ENCODE assay signal across 1 cellular context in the genomic region with DNA sequence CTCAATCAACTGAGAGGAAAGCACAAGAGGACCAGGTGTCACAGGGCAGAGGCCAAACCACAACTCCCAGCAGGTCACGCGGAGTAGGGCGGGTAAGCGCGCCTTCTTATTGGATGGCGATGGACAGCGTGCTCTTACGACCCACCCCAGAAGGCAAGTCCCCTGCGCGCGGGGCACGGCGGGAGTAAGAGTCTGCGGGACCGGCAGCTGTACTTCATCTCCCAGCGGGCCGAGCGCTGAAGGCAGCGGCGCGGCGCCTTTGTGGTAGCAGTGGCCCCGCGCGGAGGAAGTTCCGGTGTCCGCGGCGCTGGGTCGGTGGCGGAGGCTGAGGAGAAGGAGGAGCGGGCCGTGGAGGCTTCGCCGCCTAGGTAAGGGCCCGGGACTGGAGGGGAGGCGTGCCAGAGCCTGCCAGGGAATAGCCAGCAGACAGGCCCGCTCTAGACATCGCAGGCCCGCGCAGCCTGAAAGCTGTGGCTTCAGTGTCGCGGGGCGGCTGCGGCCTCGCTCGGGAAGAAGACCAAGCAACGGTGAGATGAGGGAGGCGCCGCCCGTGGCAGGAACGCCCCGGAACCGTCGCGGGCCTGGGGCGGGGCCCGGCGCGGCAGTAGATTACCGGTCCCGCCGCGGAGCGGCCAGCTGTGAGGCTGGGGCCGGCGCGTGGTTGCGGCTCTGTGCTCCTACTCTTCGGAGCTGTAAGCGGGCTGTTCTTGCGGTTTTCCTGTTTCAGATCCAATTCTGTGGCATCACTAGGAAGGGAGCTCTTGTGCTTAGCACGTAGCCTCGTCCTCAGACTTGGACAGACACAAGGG.
A peak's percentile ranks its signal among the peaks of the same experiment; 100 is the strongest.
TF ChIP-seq lines count a peak whose summit lies in the region.

A gene with protein sequence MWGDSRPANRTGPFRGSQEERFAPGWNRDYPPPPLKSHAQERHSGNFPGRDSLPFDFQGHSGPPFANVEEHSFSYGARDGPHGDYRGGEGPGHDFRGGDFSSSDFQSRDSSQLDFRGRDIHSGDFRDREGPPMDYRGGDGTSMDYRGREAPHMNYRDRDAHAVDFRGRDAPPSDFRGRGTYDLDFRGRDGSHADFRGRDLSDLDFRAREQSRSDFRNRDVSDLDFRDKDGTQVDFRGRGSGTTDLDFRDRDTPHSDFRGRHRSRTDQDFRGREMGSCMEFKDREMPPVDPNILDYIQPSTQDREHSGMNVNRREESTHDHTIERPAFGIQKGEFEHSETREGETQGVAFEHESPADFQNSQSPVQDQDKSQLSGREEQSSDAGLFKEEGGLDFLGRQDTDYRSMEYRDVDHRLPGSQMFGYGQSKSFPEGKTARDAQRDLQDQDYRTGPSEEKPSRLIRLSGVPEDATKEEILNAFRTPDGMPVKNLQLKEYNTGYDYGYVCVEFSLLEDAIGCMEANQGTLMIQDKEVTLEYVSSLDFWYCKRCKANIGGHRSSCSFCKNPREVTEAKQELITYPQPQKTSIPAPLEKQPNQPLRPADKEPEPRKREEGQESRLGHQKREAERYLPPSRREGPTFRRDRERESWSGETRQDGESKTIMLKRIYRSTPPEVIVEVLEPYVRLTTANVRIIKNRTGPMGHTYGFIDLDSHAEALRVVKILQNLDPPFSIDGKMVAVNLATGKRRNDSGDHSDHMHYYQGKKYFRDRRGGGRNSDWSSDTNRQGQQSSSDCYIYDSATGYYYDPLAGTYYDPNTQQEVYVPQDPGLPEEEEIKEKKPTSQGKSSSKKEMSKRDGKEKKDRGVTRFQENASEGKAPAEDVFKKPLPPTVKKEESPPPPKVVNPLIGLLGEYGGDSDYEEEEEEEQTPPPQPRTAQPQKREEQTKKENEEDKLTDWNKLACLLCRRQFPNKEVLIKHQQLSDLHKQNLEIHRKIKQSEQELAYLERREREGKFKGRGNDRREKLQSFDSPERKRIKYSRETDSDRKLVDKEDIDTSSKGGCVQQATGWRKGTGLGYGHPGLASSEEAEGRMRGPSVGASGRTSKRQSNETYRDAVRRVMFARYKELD (plus strand): TSS at position 293 of the 809 bp plus-strand sequence. CDS start 22,492 bp downstream, outside the sequence.

TF ChIP-seq in HepG2, 621 proteins besides CTCF, POLR2A, EP300 and RAD21 (continued from another document and continues in another):
- TF ChIP-seq, protein P1, sequence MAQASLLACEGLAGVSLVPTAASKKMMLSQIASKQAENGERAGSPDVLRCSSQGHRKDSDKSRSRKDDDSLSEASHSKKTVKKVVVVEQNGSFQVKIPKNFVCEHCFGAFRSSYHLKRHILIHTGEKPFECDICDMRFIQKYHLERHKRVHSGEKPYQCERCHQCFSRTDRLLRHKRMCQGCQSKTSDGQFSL (CRISPR knock-in tag; IDR thresholded peaks at IDR 0.05), result peak; percentile 66; the same call in 1 of the 2 replicates
- TF ChIP-seq, protein P2, sequence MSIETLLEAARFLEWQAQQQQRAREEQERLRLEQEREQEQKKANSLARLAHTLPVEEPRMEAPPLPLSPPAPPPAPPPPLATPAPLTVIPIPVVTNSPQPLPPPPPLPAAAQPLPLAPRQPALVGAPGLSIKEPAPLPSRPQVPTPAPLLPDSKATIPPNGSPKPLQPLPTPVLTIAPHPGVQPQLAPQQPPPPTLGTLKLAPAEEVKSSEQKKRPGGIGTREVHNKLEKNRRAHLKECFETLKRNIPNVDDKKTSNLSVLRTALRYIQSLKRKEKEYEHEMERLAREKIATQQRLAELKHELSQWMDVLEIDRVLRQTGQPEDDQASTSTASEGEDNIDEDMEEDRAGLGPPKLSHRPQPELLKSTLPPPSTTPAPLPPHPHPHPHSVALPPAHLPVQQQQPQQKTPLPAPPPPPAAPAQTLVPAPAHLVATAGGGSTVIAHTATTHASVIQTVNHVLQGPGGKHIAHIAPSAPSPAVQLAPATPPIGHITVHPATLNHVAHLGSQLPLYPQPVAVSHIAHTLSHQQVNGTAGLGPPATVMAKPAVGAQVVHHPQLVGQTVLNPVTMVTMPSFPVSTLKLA (IDR thresholded peaks at IDR 0.05), result peak; percentile 70
- peak; percentile 89 for TF ChIP-seq GATAD1 (CRISPR knock-in tag; IDR thresholded peaks at IDR 0.05)
- 0 out of 2 replicates have a peak, but pooled peaks have one; percentile 50 for TF ChIP-seq ZNF121 (CRISPR knock-in tag; IDR thresholded peaks at IDR 0.05)
- no peak; the same call in 1 of the 2 replicates for TF ChIP-seq EHMT2 (IDR thresholded peaks at IDR 0.05; ENCODE audit: borderline replicate concordance, low read depth, low read length)
- no peak for TF ChIP-seq PAWR (CRISPR knock-in tag; IDR thresholded peaks at IDR 0.05; ENCODE audit: borderline replicate concordance)
- TF ChIP-seq, protein P3, sequence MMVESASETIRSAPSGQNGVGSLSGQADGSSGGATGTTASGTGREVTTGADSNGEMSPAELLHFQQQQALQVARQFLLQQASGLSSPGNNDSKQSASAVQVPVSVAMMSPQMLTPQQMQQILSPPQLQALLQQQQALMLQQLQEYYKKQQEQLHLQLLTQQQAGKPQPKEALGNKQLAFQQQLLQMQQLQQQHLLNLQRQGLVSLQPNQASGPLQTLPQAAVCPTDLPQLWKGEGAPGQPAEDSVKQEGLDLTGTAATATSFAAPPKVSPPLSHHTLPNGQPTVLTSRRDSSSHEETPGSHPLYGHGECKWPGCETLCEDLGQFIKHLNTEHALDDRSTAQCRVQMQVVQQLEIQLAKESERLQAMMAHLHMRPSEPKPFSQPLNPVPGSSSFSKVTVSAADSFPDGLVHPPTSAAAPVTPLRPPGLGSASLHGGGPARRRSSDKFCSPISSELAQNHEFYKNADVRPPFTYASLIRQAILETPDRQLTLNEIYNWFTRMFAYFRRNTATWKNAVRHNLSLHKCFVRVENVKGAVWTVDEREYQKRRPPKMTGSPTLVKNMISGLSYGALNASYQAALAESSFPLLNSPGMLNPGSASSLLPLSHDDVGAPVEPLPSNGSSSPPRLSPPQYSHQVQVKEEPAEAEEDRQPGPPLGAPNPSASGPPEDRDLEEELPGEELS (CRISPR knock-in tag; IDR thresholded peaks at IDR 0.05), result no peak
- TF ChIP-seq, protein P4, sequence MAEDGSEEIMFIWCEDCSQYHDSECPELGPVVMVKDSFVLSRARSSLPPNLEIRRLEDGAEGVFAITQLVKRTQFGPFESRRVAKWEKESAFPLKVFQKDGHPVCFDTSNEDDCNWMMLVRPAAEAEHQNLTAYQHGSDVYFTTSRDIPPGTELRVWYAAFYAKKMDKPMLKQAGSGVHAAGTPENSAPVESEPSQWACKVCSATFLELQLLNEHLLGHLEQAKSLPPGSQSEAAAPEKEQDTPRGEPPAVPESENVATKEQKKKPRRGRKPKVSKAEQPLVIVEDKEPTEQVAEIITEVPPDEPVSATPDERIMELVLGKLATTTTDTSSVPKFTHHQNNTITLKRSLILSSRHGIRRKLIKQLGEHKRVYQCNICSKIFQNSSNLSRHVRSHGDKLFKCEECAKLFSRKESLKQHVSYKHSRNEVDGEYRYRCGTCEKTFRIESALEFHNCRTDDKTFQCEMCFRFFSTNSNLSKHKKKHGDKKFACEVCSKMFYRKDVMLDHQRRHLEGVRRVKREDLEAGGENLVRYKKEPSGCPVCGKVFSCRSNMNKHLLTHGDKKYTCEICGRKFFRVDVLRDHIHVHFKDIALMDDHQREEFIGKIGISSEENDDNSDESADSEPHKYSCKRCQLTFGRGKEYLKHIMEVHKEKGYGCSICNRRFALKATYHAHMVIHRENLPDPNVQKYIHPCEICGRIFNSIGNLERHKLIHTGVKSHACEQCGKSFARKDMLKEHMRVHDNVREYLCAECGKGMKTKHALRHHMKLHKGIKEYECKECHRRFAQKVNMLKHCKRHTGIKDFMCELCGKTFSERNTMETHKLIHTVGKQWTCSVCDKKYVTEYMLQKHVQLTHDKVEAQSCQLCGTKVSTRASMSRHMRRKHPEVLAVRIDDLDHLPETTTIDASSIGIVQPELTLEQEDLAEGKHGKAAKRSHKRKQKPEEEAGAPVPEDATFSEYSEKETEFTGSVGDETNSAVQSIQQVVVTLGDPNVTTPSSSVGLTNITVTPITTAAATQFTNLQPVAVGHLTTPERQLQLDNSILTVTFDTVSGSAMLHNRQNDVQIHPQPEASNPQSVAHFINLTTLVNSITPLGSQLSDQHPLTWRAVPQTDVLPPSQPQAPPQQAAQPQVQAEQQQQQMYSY (CRISPR knock-in tag; IDR thresholded peaks at IDR 0.05), result 0 out of 2 replicates have a peak, but pooled peaks have one; percentile 24
- TF ChIP-seq ASH2L (IDR thresholded peaks at IDR 0.05; ENCODE audit: insufficient read length, low read depth, low read length), result peak; percentile 94
- TF ChIP-seq, protein P5, sequence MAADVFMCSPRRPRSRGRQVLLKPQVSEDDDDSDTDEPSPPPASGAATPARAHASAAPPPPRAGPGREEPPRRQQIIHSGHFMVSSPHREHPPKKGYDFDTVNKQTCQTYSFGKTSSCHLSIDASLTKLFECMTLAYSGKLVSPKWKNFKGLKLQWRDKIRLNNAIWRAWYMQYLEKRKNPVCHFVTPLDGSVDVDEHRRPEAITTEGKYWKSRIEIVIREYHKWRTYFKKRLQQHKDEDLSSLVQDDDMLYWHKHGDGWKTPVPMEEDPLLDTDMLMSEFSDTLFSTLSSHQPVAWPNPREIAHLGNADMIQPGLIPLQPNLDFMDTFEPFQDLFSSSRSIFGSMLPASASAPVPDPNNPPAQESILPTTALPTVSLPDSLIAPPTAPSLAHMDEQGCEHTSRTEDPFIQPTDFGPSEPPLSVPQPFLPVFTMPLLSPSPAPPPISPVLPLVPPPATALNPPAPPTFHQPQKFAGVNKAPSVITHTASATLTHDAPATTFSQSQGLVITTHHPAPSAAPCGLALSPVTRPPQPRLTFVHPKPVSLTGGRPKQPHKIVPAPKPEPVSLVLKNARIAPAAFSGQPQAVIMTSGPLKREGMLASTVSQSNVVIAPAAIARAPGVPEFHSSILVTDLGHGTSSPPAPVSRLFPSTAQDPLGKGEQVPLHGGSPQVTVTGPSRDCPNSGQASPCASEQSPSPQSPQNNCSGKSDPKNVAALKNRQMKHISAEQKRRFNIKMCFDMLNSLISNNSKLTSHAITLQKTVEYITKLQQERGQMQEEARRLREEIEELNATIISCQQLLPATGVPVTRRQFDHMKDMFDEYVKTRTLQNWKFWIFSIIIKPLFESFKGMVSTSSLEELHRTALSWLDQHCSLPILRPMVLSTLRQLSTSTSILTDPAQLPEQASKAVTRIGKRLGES (CRISPR knock-in tag; IDR thresholded peaks at IDR 0.05; ENCODE audit: borderline replicate concordance), result no peak
- TF ChIP-seq, protein P6, sequence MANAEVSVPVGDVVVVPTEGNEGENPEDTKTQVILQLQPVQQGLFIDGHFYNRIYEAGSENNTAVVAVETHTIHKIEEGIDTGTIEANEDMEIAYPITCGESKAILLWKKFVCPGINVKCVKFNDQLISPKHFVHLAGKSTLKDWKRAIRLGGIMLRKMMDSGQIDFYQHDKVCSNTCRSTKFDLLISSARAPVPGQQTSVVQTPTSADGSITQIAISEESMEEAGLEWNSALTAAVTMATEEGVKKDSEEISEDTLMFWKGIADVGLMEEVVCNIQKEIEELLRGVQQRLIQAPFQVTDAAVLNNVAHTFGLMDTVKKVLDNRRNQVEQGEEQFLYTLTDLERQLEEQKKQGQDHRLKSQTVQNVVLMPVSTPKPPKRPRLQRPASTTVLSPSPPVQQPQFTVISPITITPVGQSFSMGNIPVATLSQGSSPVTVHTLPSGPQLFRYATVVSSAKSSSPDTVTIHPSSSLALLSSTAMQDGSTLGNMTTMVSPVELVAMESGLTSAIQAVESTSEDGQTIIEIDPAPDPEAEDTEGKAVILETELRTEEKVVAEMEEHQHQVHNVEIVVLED (CRISPR knock-in tag; IDR thresholded peaks at IDR 0.05; ENCODE audit: borderline replicate concordance), result peak; percentile 99
- TF ChIP-seq, protein P7, sequence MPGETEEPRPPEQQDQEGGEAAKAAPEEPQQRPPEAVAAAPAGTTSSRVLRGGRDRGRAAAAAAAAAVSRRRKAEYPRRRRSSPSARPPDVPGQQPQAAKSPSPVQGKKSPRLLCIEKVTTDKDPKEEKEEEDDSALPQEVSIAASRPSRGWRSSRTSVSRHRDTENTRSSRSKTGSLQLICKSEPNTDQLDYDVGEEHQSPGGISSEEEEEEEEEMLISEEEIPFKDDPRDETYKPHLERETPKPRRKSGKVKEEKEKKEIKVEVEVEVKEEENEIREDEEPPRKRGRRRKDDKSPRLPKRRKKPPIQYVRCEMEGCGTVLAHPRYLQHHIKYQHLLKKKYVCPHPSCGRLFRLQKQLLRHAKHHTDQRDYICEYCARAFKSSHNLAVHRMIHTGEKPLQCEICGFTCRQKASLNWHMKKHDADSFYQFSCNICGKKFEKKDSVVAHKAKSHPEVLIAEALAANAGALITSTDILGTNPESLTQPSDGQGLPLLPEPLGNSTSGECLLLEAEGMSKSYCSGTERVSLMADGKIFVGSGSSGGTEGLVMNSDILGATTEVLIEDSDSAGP (CRISPR knock-in tag; IDR thresholded peaks at IDR 0.05; ENCODE audit: borderline replicate concordance), result peak; percentile 96
- TF ChIP-seq KDM6A (CRISPR knock-in tag; IDR thresholded peaks at IDR 0.05; ENCODE audit: low read depth), result no peak
- TF ChIP-seq ZNF878 (CRISPR knock-in tag; IDR thresholded peaks at IDR 0.05), result no peak
- peak; percentile 80; the same call in 1 of the 2 replicates for TF ChIP-seq ZFP82 (CRISPR knock-in tag; IDR thresholded peaks at IDR 0.05; ENCODE audit: borderline replicate concordance)
- TF ChIP-seq ZFAT (CRISPR knock-in tag; conservative IDR thresholded peaks at IDR 0.05), result 0 out of 2 replicates have a peak, but pooled peaks have one; percentile 62
- TF ChIP-seq NR2F6 (IDR thresholded peaks at IDR 0.05), result no peak
- TF ChIP-seq NR2F6 (CRISPR knock-in tag; IDR thresholded peaks at IDR 0.05), result peak; percentile 65; the same call in 1 of the 2 replicates
- TF ChIP-seq, protein P8, sequence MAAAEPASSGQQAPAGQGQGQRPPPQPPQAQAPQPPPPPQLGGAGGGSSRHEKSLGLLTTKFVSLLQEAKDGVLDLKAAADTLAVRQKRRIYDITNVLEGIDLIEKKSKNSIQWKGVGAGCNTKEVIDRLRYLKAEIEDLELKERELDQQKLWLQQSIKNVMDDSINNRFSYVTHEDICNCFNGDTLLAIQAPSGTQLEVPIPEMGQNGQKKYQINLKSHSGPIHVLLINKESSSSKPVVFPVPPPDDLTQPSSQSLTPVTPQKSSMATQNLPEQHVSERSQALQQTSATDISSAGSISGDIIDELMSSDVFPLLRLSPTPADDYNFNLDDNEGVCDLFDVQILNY (CRISPR knock-in tag; conservative IDR thresholded peaks at IDR 0.05), result no peak
- TF ChIP-seq ZMYM2 (CRISPR knock-in tag; IDR thresholded peaks at IDR 0.05), result 0 out of 2 replicates have a peak, but pooled peaks have one; percentile 10
- TF ChIP-seq, protein P9, sequence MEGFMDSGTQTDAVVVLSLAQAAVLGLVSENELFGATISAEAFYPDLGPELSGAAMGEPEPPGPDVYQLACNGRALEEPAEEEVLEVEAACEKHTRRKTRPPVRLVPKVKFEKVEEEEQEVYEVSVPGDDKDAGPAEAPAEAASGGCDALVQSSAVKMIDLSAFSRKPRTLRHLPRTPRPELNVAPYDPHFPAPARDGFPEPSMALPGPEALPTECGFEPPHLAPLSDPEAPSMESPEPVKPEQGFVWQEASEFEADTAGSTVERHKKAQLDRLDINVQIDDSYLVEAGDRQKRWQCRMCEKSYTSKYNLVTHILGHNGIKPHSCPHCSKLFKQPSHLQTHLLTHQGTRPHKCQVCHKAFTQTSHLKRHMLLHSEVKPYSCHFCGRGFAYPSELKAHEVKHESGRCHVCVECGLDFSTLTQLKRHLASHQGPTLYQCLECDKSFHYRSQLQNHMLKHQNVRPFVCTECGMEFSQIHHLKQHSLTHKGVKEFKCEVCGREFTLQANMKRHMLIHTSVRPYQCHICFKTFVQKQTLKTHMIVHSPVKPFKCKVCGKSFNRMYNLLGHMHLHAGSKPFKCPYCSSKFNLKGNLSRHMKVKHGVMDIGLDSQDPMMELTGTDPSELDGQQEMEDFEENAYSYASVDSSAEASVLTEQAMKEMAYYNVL (CRISPR knock-in tag; IDR thresholded peaks at IDR 0.05; ENCODE audit: borderline replicate concordance), result peak; percentile 84; the same call in 1 of the 2 replicates
